ENCODE assay signal across 20 cellular contexts in genomic region chr11:63970902-63971301, GRCh38. TPM values are rescaled to one million over a fixed set of nuclear protein-coding genes. Genes with fewer than 3 reads are reported as not detected.
"Had no signal": no experiment of that assay in that cellular context is flagged by ENCODE, and none has a peak within 500 bp of the region (broad histone marks: within the 10 kb centered on the region; RNA-seq: fewer than 3 reads in every experiment).

No MANE protein-coding gene starts in this region.

- ATAC-seq: activated CD4-positive, alpha-beta T cell treated with anti-CD3 and anti-CD28 coated beads for 36 hours; left ventricle myocardium superior; naive thymus-derived CD8-positive, alpha-beta T cell; psoas muscle; right cardiac atrium had no signal

- FAIRE-seq: bronchial epithelial cell, endothelial cell of umbilical vein had no signal

- H3K4me3 ChIP-seq: ovary, psoas muscle, skin epidermis, stomach had no signal

- DNase-seq: activated CD4-positive, alpha-beta memory T cell treated with anti-CD3 and anti-CD28 coated beads for 36 hours; activated CD4-positive, alpha-beta T cell treated with anti-CD3 and anti-CD28 coated beads for 36 hours; activated T-cell treated with anti-CD3 and anti-CD28 coated beads for 4 hours; cerebellar nuclear complex; cortex of kidney; effector memory CD4-positive, alpha-beta T cell; foreskin fibroblast; left ventricle myocardium superior; naive thymus-derived CD8-positive, alpha-beta T cell; ovary; psoas muscle; right cardiac atrium; stimulated activated CD4-positive, alpha-beta T cell treated with anti-CD3 and anti-CD28 coated beads, Interleukin-15, amount 100 ng/mL, for 24 hours; stimulated activated CD4-positive, alpha-beta T cell treated with anti-CD3 and anti-CD28 coated beads, Interleukin-2, amount 100 ng/mL, for 48 hours; stomach; T1000 had no signal

- H3K36me3 ChIP-seq: ovary had no signal

- H3K27me3 ChIP-seq: ovary had no signal

- H3K27ac ChIP-seq: ovary, psoas muscle, skin epidermis, stomach had no signal

- H3K9me3 ChIP-seq: ovary, psoas muscle, stomach had no signal

RNA-seq across cellular contexts. Expression of gene RCOR2, which starts 53.9 kb away (rescaled TPM):
- total RNA-seq: naive thymus-derived CD8-positive, alpha-beta T cell; T-helper 1 cell treated with Interleukin-12 subunit alpha and Interleukin-12 subunit beta and Interleukin-4 antibody, amounts not matched to agents 30 ng/mL and 1 ng/mL, for 36 hours had no signal
